1 cellular context compared by ENCODE assay signal in the genomic region with DNA sequence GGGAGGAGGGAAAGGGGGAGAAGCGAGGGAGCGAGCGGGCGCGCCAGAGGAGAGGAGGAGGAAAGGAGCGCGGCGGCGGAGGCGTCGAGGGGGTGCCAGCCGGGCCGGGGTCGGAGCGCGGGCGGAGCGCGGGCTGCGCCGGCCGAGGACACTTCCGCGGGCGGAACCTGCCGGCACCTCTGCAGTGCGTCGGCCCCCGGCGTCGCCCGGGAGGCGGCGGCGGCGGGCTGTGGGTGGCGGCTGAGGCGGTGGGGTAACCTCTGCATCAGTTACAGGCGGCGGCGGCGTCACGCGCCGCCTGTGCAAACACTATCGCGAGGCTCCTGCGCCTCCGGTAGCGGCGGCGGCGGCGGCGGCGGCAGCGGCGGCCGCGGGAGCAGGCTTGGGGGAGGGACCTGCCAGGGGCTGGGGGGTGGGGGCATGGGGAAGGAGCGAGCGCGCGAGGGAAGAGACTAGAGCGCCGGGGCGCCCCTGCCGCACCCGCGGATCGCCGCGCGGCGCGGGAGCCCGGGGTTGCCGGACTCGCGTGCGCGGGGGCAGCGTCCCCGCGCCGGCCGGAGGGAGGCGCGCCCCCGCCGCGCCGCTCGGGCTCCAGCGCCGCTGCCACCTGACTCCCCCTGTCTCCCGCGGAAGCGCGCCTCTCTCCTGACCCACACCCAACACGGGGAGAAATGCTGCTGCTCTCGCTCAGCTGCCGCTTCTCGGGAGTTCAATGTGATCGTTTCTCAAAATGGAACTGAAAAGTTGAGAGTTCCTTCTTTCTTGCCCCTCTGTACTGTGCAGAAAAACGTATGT.
TF ChIP-seq lines count a peak whose summit lies in the region.

A gene (minus strand): TSS at position 264 of the 795 bp plus-strand sequence. CDS start 465 bp downstream, outside the sequence.

TF ChIP-seq in HepG2, 621 proteins besides CTCF, POLR2A, EP300 and RAD21 (continued from another document and continues in another):
- TF ChIP-seq JUNB (CRISPR knock-in tag; IDR thresholded peaks at IDR 0.05; ENCODE audit: borderline replicate concordance), result no peak
- TF ChIP-seq MTF1 (CRISPR knock-in tag; IDR thresholded peaks at IDR 0.05), result no peak
- no peak for TF ChIP-seq SETDB1 (CRISPR knock-in tag; IDR thresholded peaks at IDR 0.05; ENCODE audit: borderline replicate concordance)
- TF ChIP-seq MXI1 (IDR thresholded peaks at IDR 0.05; ENCODE audit: borderline replicate concordance, low read depth, low read length), result peak; percentile 41; the same call in 1 of the 3 replicates
- TF ChIP-seq ZNF446 (CRISPR knock-in tag; IDR thresholded peaks at IDR 0.05), result 0 out of 2 replicates have a peak, but pooled peaks have one; percentile 49
- TF ChIP-seq, protein P1, sequence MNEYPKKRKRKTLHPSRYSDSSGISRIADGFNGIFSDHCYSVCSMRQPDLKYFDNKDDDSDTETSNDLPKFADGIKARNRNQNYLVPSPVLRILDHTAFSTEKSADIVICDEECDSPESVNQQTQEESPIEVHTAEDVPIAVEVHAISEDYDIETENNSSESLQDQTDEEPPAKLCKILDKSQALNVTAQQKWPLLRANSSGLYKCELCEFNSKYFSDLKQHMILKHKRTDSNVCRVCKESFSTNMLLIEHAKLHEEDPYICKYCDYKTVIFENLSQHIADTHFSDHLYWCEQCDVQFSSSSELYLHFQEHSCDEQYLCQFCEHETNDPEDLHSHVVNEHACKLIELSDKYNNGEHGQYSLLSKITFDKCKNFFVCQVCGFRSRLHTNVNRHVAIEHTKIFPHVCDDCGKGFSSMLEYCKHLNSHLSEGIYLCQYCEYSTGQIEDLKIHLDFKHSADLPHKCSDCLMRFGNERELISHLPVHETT (CRISPR knock-in tag; conservative IDR thresholded peaks at IDR 0.05), result peak; percentile 82
- peak; percentile 39; the same call in 1 of the 2 replicates for TF ChIP-seq MEF2D (CRISPR knock-in tag; IDR thresholded peaks at IDR 0.05)
- peak; percentile 26 for TF ChIP-seq STAG1 (CRISPR knock-in tag; IDR thresholded peaks at IDR 0.05)
- TF ChIP-seq PHF21A (CRISPR knock-in tag; IDR thresholded peaks at IDR 0.05), result no peak
- peak; percentile 33 for TF ChIP-seq TAF1 (CRISPR knock-in tag; IDR thresholded peaks at IDR 0.05)
- TF ChIP-seq, protein P2, sequence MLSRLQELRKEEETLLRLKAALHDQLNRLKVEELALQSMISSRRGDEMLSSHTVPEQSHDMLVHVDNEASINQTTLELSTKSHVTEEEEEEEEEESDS (CRISPR knock-in tag; IDR thresholded peaks at IDR 0.05; ENCODE audit: borderline replicate concordance), result no peak
- no peak for TF ChIP-seq IRX3 (CRISPR knock-in tag; IDR thresholded peaks at IDR 0.05; ENCODE audit: borderline replicate concordance, low read depth)
- no peak for TF ChIP-seq FOXA1 (IDR thresholded peaks at IDR 0.05)
- TF ChIP-seq FOXA1 (CRISPR knock-in tag; IDR thresholded peaks at IDR 0.05), result peak; percentile 68
- TF ChIP-seq ATM (IDR thresholded peaks at IDR 0.05; ENCODE audit: borderline replicate concordance), result no peak
- TF ChIP-seq AHR (CRISPR knock-in tag; IDR thresholded peaks at IDR 0.05), result peak; percentile 70; the same call in 1 of the 2 replicates
- TF ChIP-seq EED (CRISPR knock-in tag; IDR thresholded peaks at IDR 0.05), result no peak
- no peak for TF ChIP-seq ZNF850 (CRISPR knock-in tag; conservative IDR thresholded peaks at IDR 0.05)
- TF ChIP-seq ARHGAP35 (CRISPR knock-in tag; IDR thresholded peaks at IDR 0.05; ENCODE audit: borderline replicate concordance), result no peak
- TF ChIP-seq, protein P3, sequence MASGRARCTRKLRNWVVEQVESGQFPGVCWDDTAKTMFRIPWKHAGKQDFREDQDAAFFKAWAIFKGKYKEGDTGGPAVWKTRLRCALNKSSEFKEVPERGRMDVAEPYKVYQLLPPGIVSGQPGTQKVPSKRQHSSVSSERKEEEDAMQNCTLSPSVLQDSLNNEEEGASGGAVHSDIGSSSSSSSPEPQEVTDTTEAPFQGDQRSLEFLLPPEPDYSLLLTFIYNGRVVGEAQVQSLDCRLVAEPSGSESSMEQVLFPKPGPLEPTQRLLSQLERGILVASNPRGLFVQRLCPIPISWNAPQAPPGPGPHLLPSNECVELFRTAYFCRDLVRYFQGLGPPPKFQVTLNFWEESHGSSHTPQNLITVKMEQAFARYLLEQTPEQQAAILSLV (CRISPR knock-in tag; IDR thresholded peaks at IDR 0.05; ENCODE audit: borderline replicate concordance), result no peak
- peak; percentile 59 for TF ChIP-seq POLR2AphosphoS5 (IDR thresholded peaks at IDR 0.05; ENCODE audit: low read depth, low read length)
- TF ChIP-seq, protein P4, sequence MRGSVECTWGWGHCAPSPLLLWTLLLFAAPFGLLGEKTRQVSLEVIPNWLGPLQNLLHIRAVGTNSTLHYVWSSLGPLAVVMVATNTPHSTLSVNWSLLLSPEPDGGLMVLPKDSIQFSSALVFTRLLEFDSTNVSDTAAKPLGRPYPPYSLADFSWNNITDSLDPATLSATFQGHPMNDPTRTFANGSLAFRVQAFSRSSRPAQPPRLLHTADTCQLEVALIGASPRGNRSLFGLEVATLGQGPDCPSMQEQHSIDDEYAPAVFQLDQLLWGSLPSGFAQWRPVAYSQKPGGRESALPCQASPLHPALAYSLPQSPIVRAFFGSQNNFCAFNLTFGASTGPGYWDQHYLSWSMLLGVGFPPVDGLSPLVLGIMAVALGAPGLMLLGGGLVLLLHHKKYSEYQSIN (CRISPR knock-in tag; IDR thresholded peaks at IDR 0.05; ENCODE audit: borderline replicate concordance), result no peak
- no peak for TF ChIP-seq TCF7L2 (IDR thresholded peaks at IDR 0.05; ENCODE audit: low read depth, low read length)
- TF ChIP-seq, protein P5, sequence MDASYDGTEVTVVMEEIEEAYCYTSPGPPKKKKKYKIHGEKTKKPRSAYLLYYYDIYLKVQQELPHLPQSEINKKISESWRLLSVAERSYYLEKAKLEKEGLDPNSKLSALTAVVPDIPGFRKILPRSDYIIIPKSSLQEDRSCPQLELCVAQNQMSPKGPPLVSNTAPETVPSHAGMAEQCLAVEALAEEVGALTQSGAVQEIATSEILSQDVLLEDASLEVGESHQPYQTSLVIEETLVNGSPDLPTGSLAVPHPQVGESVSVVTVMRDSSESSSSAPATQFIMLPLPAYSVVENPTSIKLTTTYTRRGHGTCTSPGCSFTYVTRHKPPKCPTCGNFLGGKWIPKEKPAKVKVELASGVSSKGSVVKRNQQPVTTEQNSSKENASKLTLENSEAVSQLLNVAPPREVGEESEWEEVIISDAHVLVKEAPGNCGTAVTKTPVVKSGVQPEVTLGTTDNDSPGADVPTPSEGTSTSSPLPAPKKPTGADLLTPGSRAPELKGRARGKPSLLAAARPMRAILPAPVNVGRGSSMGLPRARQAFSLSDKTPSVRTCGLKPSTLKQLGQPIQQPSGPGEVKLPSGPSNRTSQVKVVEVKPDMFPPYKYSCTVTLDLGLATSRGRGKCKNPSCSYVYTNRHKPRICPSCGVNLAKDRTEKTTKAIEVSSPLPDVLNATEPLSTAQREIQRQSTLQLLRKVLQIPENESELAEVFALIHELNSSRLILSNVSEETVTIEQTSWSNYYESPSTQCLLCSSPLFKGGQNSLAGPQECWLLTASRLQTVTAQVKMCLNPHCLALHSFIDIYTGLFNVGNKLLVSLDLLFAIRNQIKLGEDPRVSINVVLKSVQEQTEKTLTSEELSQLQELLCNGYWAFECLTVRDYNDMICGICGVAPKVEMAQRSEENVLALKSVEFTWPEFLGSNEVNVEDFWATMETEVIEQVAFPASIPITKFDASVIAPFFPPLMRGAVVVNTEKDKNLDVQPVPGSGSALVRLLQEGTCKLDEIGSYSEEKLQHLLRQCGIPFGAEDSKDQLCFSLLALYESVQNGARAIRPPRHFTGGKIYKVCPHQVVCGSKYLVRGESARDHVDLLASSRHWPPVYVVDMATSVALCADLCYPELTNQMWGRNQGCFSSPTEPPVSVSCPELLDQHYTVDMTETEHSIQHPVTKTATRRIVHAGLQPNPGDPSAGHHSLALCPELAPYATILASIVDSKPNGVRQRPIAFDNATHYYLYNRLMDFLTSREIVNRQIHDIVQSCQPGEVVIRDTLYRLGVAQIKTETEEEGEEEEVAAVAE (CRISPR knock-in tag; IDR thresholded peaks at IDR 0.05; ENCODE audit: borderline replicate concordance), result no peak
- no peak for TF ChIP-seq ZNF274 (CRISPR knock-in tag; IDR thresholded peaks at IDR 0.05)
- 0 out of 2 replicates have a peak, but pooled peaks have one; percentile 34 for TF ChIP-seq SIN3B (IDR thresholded peaks at IDR 0.05; ENCODE audit: low read length)
- TF ChIP-seq, protein P6, sequence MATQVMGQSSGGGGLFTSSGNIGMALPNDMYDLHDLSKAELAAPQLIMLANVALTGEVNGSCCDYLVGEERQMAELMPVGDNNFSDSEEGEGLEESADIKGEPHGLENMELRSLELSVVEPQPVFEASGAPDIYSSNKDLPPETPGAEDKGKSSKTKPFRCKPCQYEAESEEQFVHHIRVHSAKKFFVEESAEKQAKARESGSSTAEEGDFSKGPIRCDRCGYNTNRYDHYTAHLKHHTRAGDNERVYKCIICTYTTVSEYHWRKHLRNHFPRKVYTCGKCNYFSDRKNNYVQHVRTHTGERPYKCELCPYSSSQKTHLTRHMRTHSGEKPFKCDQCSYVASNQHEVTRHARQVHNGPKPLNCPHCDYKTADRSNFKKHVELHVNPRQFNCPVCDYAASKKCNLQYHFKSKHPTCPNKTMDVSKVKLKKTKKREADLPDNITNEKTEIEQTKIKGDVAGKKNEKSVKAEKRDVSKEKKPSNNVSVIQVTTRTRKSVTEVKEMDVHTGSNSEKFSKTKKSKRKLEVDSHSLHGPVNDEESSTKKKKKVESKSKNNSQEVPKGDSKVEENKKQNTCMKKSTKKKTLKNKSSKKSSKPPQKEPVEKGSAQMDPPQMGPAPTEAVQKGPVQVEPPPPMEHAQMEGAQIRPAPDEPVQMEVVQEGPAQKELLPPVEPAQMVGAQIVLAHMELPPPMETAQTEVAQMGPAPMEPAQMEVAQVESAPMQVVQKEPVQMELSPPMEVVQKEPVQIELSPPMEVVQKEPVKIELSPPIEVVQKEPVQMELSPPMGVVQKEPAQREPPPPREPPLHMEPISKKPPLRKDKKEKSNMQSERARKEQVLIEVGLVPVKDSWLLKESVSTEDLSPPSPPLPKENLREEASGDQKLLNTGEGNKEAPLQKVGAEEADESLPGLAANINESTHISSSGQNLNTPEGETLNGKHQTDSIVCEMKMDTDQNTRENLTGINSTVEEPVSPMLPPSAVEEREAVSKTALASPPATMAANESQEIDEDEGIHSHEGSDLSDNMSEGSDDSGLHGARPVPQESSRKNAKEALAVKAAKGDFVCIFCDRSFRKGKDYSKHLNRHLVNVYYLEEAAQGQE (IDR thresholded peaks at IDR 0.05; ENCODE audit: borderline replicate concordance in 1 of 2, low read depth in 1 of 2, low read length in 2 of 2), result no peak
- TF ChIP-seq GABPB1 (CRISPR knock-in tag; IDR thresholded peaks at IDR 0.05), result peak; percentile 65; the same call in 1 of the 2 replicates
- TF ChIP-seq, protein P7, sequence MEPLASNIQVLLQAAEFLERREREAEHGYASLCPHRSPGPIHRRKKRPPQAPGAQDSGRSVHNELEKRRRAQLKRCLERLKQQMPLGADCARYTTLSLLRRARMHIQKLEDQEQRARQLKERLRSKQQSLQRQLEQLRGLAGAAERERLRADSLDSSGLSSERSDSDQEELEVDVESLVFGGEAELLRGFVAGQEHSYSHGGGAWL (CRISPR knock-in tag; IDR thresholded peaks at IDR 0.05), result no peak; the same call in 1 of the 2 replicates
- peak; percentile 27; the same call in 1 of the 2 replicates for TF ChIP-seq ZNF816 (CRISPR knock-in tag; IDR thresholded peaks at IDR 0.05; ENCODE audit: borderline replicate concordance)
- 0 out of 2 replicates have a peak, but pooled peaks have one; percentile 35 for TF ChIP-seq ZNF234 (CRISPR knock-in tag; conservative IDR thresholded peaks at IDR 0.05)
- TF ChIP-seq, protein P8, sequence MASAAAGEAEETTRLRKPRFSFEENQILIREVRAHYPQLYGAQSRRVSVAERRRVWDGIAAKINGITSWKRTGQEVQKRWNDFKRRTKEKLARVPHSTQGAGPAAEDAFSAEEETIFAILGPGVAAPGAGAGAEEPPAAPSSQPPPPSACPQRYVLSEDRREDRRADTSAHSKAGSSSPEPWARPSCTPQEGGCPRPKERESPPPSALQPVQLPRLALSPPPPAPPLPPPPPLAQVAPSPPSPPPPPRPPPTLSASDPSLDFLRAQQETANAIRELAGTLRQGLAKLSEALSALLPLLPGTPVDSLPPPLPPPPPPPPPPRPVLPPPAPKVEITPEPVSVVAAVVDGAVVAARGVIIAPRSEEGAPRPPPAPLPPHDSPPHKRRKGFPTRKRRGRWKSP (CRISPR knock-in tag; IDR thresholded peaks at IDR 0.05), result peak; percentile 78; the same call in 1 of the 2 replicates
- TF ChIP-seq FOXM1 (CRISPR knock-in tag; IDR thresholded peaks at IDR 0.05), result no peak
- TF ChIP-seq, protein P9, sequence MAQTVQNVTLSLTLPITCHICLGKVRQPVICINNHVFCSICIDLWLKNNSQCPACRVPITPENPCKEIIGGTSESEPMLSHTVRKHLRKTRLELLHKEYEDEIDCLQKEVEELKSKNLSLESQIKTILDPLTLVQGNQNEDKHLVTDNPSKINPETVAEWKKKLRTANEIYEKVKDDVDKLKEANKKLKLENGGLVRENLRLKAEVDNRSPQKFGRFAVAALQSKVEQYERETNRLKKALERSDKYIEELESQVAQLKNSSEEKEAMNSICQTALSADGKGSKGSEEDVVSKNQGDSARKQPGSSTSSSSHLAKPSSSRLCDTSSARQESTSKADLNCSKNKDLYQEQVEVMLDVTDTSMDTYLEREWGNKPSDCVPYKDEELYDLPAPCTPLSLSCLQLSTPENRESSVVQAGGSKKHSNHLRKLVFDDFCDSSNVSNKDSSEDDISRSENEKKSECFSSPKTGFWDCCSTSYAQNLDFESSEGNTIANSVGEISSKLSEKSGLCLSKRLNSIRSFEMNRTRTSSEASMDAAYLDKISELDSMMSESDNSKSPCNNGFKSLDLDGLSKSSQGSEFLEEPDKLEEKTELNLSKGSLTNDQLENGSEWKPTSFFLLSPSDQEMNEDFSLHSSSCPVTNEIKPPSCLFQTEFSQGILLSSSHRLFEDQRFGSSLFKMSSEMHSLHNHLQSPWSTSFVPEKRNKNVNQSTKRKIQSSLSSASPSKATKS (CRISPR knock-in tag; IDR thresholded peaks at IDR 0.05), result 0 out of 2 replicates have a peak, but pooled peaks have one; percentile 20
- no peak for TF ChIP-seq ZNF652 (CRISPR knock-in tag; IDR thresholded peaks at IDR 0.05; ENCODE audit: borderline replicate concordance, low read depth)
- TF ChIP-seq, protein P10, sequence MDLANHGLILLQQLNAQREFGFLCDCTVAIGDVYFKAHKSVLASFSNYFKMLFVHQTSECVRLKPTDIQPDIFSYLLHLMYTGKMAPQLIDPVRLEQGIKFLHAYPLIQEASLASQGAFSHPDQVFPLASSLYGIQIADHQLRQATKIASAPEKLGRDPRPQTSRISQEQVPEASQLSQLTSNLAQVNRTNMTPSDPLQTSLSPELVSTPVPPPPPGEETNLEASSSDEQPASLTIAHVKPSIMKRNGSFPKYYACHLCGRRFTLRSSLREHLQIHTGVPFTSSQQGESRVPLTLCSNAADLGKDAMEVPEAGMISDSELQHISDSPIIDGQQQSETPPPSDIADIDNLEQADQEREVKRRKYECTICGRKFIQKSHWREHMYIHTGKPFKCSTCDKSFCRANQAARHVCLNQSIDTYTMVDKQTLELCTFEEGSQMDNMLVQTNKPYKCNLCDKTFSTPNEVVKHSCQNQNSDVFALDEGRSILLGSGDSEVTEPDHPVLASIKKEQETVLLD (CRISPR knock-in tag; IDR thresholded peaks at IDR 0.05; ENCODE audit: low read depth), result peak; percentile 92
- TF ChIP-seq, protein P11, sequence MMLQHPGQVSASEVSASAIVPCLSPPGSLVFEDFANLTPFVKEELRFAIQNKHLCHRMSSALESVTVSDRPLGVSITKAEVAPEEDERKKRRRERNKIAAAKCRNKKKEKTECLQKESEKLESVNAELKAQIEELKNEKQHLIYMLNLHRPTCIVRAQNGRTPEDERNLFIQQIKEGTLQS (CRISPR knock-in tag; IDR thresholded peaks at IDR 0.05), result no peak
- no peak for TF ChIP-seq HIVEP1 (CRISPR knock-in tag; IDR thresholded peaks at IDR 0.05)
- no peak for TF ChIP-seq SCMH1 (CRISPR knock-in tag; IDR thresholded peaks at IDR 0.05; ENCODE audit: borderline replicate concordance)
- TF ChIP-seq DMAP1 (CRISPR knock-in tag; IDR thresholded peaks at IDR 0.05), result peak; percentile 27; the same call in 1 of the 2 replicates
